ENCODE assay signal across 8 cellular contexts in genomic region chrX:152904151-152905080, GRCh38. TPM values are rescaled to one million over a fixed set of nuclear protein-coding genes. Genes with fewer than 3 reads are reported as not detected.
DNase-seq lines count a peak whose midpoint lies in the region; ATAC-seq and TF ChIP-seq lines count a peak whose summit lies in the region.

No MANE protein-coding gene starts in this region.

- H3F3A ChIP-seq in neural progenitor cell (ENCODE audit: low read depth): no peaks in the 10 kb centered on the region

- H3K9ac ChIP-seq in neural progenitor cell: no peak overlapping the region

- H3K9me3 ChIP-seq in neural progenitor cell (ENCODE audit: low read depth): no peaks in the 10 kb centered on the region

- no peaks in the 10 kb centered on the region for H3K36me3 ChIP-seq in neural progenitor cell

- no peaks in the 10 kb centered on the region for H3K27me3 ChIP-seq in neural progenitor cell

- no peak overlapping the region for H3K27ac ChIP-seq in neural progenitor cell

- H3K4me1 Mint-ChIP-seq in neural progenitor cell: peaks cover 24% of the 10 kb centered on the region

- in situ Hi-C loops in GM13976 (cut with MboI; ENCODE audit: low sequenced_read_pairs, unreplicated experiment): no loop called here

- no peaks in the 10 kb centered on the region for H3K4me1 ChIP-seq in neural progenitor cell

- no peak overlapping the region for H3K4me3 Mint-ChIP-seq in neural progenitor cell

- TF ChIP-seq CTCF in GM13976 (IDR thresholded peaks at IDR 0.05; ENCODE audit: borderline replicate concordance, control extremely low read depth, extremely low read depth, insufficient read depth, missing control alignments) (peak; percentile 61), neural progenitor cell (IDR thresholded peaks at IDR 0.05) (peak; percentile 65)

- no peaks in the 10 kb centered on the region for H4K20me1 ChIP-seq in neural progenitor cell (ENCODE audit: low read depth)

- no peak overlapping the region for H3K27ac Mint-ChIP-seq in neural progenitor cell

- peak; percentile 84 for DNase-seq in AG08396 (ENCODE audit: low spot score)
- DNase-seq in GM13976 (ENCODE audit: low spot score): peak; percentile 71
- DNase-seq in NCI-H146 treated with DMSO at 0.1 percent for 48 hours (lab: John Stamatoyannopoulos, UW; ENCODE audit: unreplicated experiment): peak; percentile 18
- peak; percentile 74 for DNase-seq in activated CD8-positive, alpha-beta memory T cell treated with anti-CD3 and anti-CD28 coated beads for 24 hours
- peak; percentile 15 for DNase-seq in fibroblast of gingiva (ENCODE audit: low read depth)
- peak; percentile 49 for DNase-seq in neural progenitor cell (ENCODE audit: low spot score)

- no peak overlapping the region for H3K4me3 ChIP-seq in neural progenitor cell

- no peak for ATAC-seq in GM18873 (IDR thresholded peaks at IDR 0.05; ENCODE audit: low FRiP score, unreplicated experiment)
- ATAC-seq in HG03175 (IDR thresholded peaks at IDR 0.05; ENCODE audit: unreplicated experiment): no peak

- no peak overlapping the region for H2AFZ ChIP-seq in neural progenitor cell (replicated peaks)

- H3K36me3 Mint-ChIP-seq in neural progenitor cell: no peaks in the 10 kb centered on the region

- H3K4me2 ChIP-seq in neural progenitor cell: peak overlapping the region; percentile 27

- H3K27me3 Mint-ChIP-seq in neural progenitor cell (ENCODE audit: insufficient read depth, low read depth): peaks cover 7% of the 10 kb centered on the region

- peaks cover 17% of the 10 kb centered on the region for H3K9me3 Mint-ChIP-seq in neural progenitor cell

- H3K79me2 ChIP-seq in neural progenitor cell (ENCODE audit: low read depth): no peaks in the 10 kb centered on the region

RNA-seq across cellular contexts. Expression of gene ZNF185, which starts 6.5 kb away (rescaled TPM):
- 14.0 and 14.8 TPM in 2 replicates for total RNA-seq in neural progenitor cell (ENCODE audit: low replicate concordance)

Comparison
In these comparisons a context has a peak if more than half of its experiments do, and no peak if none do; other contexts are left out.
1. DNase-seq: peak in every context shown above with its lines; median percentile 84 in AG08396; 74 in activated CD8-positive, alpha-beta memory T cell treated with anti-CD3 and anti-CD28 coated beads for 24 hours; 71 in GM13976; 49 in neural progenitor cell; 18 in NCI-H146 treated with DMSO at 0.1 percent for 48 hours; 15 in fibroblast of gingiva.